ENCODE assay signal across 11 cellular contexts in genomic region chr12:107349008-107349747, GRCh38.
DNase-seq lines count a peak whose midpoint lies in the region; ATAC-seq, FAIRE-seq and TF ChIP-seq lines count a peak whose summit lies in the region.
"Had no signal": no experiment of that assay in that cellular context is flagged by ENCODE, and none has a peak within 500 bp of the region (broad histone marks: within the 10 kb centered on the region; RNA-seq: fewer than 3 reads in every experiment).

No MANE protein-coding gene starts in this region.

- H3K27me3 ChIP-seq in pancreas (no peaks in the 10 kb centered on the region), aorta (ENCODE audit: control insufficient read depth in 1 of 2, insufficient read depth in 2 of 2, low read length in 1 of 2) (no peaks in the 10 kb centered on the region)
- no peaks in the 10 kb centered on the region for H3K27me3 ChIP-seq in CD4-positive, alpha-beta memory T cell (ENCODE audit: insufficient read depth, low read length)
- no peaks in the 10 kb centered on the region for H3K27me3 ChIP-seq in naive thymus-derived CD4-positive, alpha-beta T cell (ENCODE audit: control insufficient read depth in 2 of 2, insufficient read depth in 2 of 2, low read length in 2 of 2)

- TF ChIP-seq CTCF in epithelial cell of esophagus (IDR thresholded peaks at IDR 0.05; ENCODE audit: insufficient read depth, low read depth, low read length, missing control alignments) (no peak), pancreas (IDR thresholded peaks at IDR 0.05) (no peak)

- H3K4me1 ChIP-seq in pancreas: no peaks in the 10 kb centered on the region
- H3K4me1 ChIP-seq in aorta (ENCODE audit: control insufficient read depth in 1 of 2, insufficient read depth in 2 of 2, low read length in 2 of 2): no peaks in the 10 kb centered on the region
- peaks cover 25% of the 10 kb centered on the region for H3K4me1 ChIP-seq in CD4-positive, alpha-beta memory T cell (ENCODE audit: insufficient read depth, low read length)
- peaks cover 14 to 15% of the 10 kb centered on the region in 2 donors for H3K4me1 ChIP-seq in naive thymus-derived CD4-positive, alpha-beta T cell (ENCODE audit: control insufficient read depth in 2 of 2, insufficient read depth in 2 of 2, low read length in 2 of 2)

- ATAC-seq in pancreas (peak; percentile 72 to 90 (median 86)), HG03139 (IDR thresholded peaks at IDR 0.05; ENCODE audit: unreplicated experiment) (no peak), aorta (ENCODE audit: low FRiP score) (no peak)
- ATAC-seq in naive thymus-derived CD4-positive, alpha-beta T cell: no peak

- H3K27ac ChIP-seq in pancreas (peak overlapping the region in 1 of 4 donors; percentile 27), aorta (ENCODE audit: low read depth in 1 of 2, low read length in 2 of 2) (no peak overlapping the region)
- no peak overlapping the region for H3K27ac ChIP-seq in CD4-positive, alpha-beta memory T cell (ENCODE audit: low read depth, low read length)
- H3K27ac ChIP-seq in naive thymus-derived CD4-positive, alpha-beta T cell (ENCODE audit: low read depth, low read length): no peak overlapping the region

- CTCF ChIA-PET in CD4-positive, alpha-beta memory T cell (lab: Charles Lee; ENCODE audit: partially characterized antibody): no interaction called here
- CTCF ChIA-PET in naive thymus-derived CD4-positive, alpha-beta T cell (lab: Charles Lee): no interaction called here

- H3K9me3 ChIP-seq in pancreas: no peaks in the 10 kb centered on the region
- peaks cover 5% of the 10 kb centered on the region for H3K9me3 ChIP-seq in aorta (ENCODE audit: control insufficient read depth, low read length)
- no peaks in the 10 kb centered on the region for H3K9me3 ChIP-seq in CD4-positive, alpha-beta memory T cell (ENCODE audit: control insufficient read depth in 1 of 2, low read length in 2 of 2)
- H3K9me3 ChIP-seq in naive thymus-derived CD4-positive, alpha-beta T cell (ENCODE audit: control insufficient read depth in 2 of 3, low read length in 3 of 3): no peaks in the 10 kb centered on the region

- DNase-seq in Daoy (ENCODE audit: low read depth) (peak; percentile 96), NCI-H226 (peak; percentile 95), epithelial cell of esophagus (ENCODE audit: low read depth) (peak; percentile 99), pancreas (peak in 4 of 6 donors; percentile 31 to 48 (median 38)), aorta (no peak)
- no peak for DNase-seq in CD4-positive, alpha-beta memory T cell
- DNase-seq in naive thymus-derived CD4-positive, alpha-beta T cell: no peak

- no peak for FAIRE-seq in pancreas (lab: Jason Lieb, UNC)
- FAIRE-seq: GM12892 had no signal

- H3K4me1 Mint-ChIP-seq in CD4-positive, alpha-beta memory T cell: peaks cover 22 to 67% (median 47%) of the 10 kb centered on the region in 4 donors
- peaks cover 26 to 75% (median 65%) of the 10 kb centered on the region in 7 donors for H3K4me1 Mint-ChIP-seq in naive thymus-derived CD4-positive, alpha-beta T cell

- POLR2A ChIA-PET in CD4-positive, alpha-beta memory T cell (lab: Charles Lee; ENCODE audit: partially characterized antibody): interaction anchor here (0.5 to 1.6 kb wide), 2 partner anchors 29 to 379 kb away, joined by 3 to 4 read pairs; no protein-coding TSS in a partner anchor
- POLR2A ChIA-PET in naive thymus-derived CD4-positive, alpha-beta T cell (lab: Charles Lee): no interaction called here

- no peak overlapping the region for H3K4me3 Mint-ChIP-seq in CD4-positive, alpha-beta memory T cell
- no peak overlapping the region for H3K4me3 Mint-ChIP-seq in naive thymus-derived CD4-positive, alpha-beta T cell
- H3K4me3 Mint-ChIP-seq: brain; T-helper 1 cell treated with Interleukin-12 subunit alpha and Interleukin-12 subunit beta and Interleukin-4 antibody, amounts not matched to agents 30 μg/mL and 1 μg/mL, for 36 hours had no signal

- H3K4me3 ChIP-seq in epithelial cell of esophagus (ENCODE audit: low read length): no peak overlapping the region
- no peak overlapping the region for H3K4me3 ChIP-seq in pancreas
- no peak overlapping the region for H3K4me3 ChIP-seq in aorta (ENCODE audit: low read length in 2 of 2)
- no peak overlapping the region for H3K4me3 ChIP-seq in CD4-positive, alpha-beta memory T cell (ENCODE audit: low read length in 2 of 2)
- H3K4me3 ChIP-seq in naive thymus-derived CD4-positive, alpha-beta T cell (ENCODE audit: low read length): no peak overlapping the region

- H3K36me3 ChIP-seq in pancreas (no peaks in the 10 kb centered on the region), aorta (ENCODE audit: control insufficient read depth in 1 of 2, insufficient read depth in 2 of 2, low read length in 1 of 2) (no peaks in the 10 kb centered on the region)
- H3K36me3 ChIP-seq in CD4-positive, alpha-beta memory T cell (ENCODE audit: insufficient read depth, low read length): no peaks in the 10 kb centered on the region
- no peaks in the 10 kb centered on the region for H3K36me3 ChIP-seq in naive thymus-derived CD4-positive, alpha-beta T cell (ENCODE audit: control insufficient read depth in 2 of 3, insufficient read depth in 3 of 3, low read length in 3 of 3)

- 20 to 24% methylated on average over 5 of the region's 5 CpGs for WGBS in pancreas, 2 donors
- 50 to 52% methylated on average over 5 of the region's 5 CpGs for WGBS in aorta, 2 donors

- H3K9me3 Mint-ChIP-seq in CD4-positive, alpha-beta memory T cell: peaks cover 0 to 4% (median 0%) of the 10 kb centered on the region in 8 donors
- H3K9me3 Mint-ChIP-seq in naive thymus-derived CD4-positive, alpha-beta T cell: peaks cover 0 to 11% (median under 1%) of the 10 kb centered on the region in 11 donors

- peaks cover 2 to 5% of the 10 kb centered on the region in 2 donors for H3K36me3 Mint-ChIP-seq in CD4-positive, alpha-beta memory T cell
- peaks cover 0 to 20% (median 7%) of the 10 kb centered on the region in 5 donors for H3K36me3 Mint-ChIP-seq in naive thymus-derived CD4-positive, alpha-beta T cell
- H3K36me3 Mint-ChIP-seq: brain had no signal

- intact Hi-C loops in pancreas (cut with DNase I) (no loop called here), aorta (cut with DNase I) (no loop called here)
- intact Hi-C loops in CD4-positive, alpha-beta memory T cell (cut with micrococcal nuclease): no loop called here
- intact Hi-C loops in naive thymus-derived CD4-positive, alpha-beta T cell (cut with micrococcal nuclease): no loop called here

- H3K27me3 Mint-ChIP-seq in CD4-positive, alpha-beta memory T cell: no peaks in the 10 kb centered on the region
- no peaks in the 10 kb centered on the region for H3K27me3 Mint-ChIP-seq in naive thymus-derived CD4-positive, alpha-beta T cell

- H3K27ac Mint-ChIP-seq in CD4-positive, alpha-beta memory T cell: no peak overlapping the region
- H3K27ac Mint-ChIP-seq in naive thymus-derived CD4-positive, alpha-beta T cell: peak overlapping the region in 2 of 9 donors; percentile 43 to 51
- H3K27ac Mint-ChIP-seq: T-helper 1 cell treated with Interleukin-12 subunit alpha and Interleukin-12 subunit beta and Interleukin-4 antibody, amounts not matched to agents 30 μg/mL and 1 μg/mL, for 36 hours had no signal

Comparison
In these comparisons a context has a peak if more than half of its experiments do, and no peak if none do; other contexts are left out.
1. DNase-seq: peak in Daoy (single experiment), NCI-H226 (single experiment), epithelial cell of esophagus (single experiment) and pancreas (4 of 6); none in aorta (0 of 2), CD4-positive, alpha-beta memory T cell (0 of 5) and naive thymus-derived CD4-positive, alpha-beta T cell (0 of 9).
2. ATAC-seq: peak in pancreas (4 of 4); none in HG03139 (single experiment), aorta (single experiment) and naive thymus-derived CD4-positive, alpha-beta T cell (single experiment).